Comparison of ENCODE assay signal across 1 cellular context in the genomic region with DNA sequence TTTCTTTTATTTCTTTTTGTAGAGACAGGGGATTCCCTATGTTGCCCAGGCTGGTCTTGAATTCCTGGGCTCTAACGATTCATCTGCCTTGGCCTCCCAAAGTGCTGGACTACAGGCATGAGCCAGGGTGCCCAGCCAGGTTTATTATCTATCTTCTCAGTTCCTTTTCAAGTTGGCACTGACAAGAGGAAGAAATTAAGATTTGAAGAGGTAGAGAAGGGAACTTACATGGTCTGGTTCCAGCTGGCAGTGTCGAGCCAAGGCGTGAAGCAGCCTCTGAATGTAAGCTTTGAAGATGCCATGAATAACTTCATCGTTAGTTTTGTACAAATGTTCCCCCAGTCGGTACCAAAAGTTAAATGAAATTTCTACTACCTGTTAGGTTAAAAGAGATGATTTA.
TF ChIP-seq lines count a peak whose summit lies in the region.

No MANE protein-coding gene starts in this region.

TF ChIP-seq in GM23338, 12 proteins besides CTCF, POLR2A, EP300 and RAD21 (continued from another document):
- TF ChIP-seq, protein P1, sequence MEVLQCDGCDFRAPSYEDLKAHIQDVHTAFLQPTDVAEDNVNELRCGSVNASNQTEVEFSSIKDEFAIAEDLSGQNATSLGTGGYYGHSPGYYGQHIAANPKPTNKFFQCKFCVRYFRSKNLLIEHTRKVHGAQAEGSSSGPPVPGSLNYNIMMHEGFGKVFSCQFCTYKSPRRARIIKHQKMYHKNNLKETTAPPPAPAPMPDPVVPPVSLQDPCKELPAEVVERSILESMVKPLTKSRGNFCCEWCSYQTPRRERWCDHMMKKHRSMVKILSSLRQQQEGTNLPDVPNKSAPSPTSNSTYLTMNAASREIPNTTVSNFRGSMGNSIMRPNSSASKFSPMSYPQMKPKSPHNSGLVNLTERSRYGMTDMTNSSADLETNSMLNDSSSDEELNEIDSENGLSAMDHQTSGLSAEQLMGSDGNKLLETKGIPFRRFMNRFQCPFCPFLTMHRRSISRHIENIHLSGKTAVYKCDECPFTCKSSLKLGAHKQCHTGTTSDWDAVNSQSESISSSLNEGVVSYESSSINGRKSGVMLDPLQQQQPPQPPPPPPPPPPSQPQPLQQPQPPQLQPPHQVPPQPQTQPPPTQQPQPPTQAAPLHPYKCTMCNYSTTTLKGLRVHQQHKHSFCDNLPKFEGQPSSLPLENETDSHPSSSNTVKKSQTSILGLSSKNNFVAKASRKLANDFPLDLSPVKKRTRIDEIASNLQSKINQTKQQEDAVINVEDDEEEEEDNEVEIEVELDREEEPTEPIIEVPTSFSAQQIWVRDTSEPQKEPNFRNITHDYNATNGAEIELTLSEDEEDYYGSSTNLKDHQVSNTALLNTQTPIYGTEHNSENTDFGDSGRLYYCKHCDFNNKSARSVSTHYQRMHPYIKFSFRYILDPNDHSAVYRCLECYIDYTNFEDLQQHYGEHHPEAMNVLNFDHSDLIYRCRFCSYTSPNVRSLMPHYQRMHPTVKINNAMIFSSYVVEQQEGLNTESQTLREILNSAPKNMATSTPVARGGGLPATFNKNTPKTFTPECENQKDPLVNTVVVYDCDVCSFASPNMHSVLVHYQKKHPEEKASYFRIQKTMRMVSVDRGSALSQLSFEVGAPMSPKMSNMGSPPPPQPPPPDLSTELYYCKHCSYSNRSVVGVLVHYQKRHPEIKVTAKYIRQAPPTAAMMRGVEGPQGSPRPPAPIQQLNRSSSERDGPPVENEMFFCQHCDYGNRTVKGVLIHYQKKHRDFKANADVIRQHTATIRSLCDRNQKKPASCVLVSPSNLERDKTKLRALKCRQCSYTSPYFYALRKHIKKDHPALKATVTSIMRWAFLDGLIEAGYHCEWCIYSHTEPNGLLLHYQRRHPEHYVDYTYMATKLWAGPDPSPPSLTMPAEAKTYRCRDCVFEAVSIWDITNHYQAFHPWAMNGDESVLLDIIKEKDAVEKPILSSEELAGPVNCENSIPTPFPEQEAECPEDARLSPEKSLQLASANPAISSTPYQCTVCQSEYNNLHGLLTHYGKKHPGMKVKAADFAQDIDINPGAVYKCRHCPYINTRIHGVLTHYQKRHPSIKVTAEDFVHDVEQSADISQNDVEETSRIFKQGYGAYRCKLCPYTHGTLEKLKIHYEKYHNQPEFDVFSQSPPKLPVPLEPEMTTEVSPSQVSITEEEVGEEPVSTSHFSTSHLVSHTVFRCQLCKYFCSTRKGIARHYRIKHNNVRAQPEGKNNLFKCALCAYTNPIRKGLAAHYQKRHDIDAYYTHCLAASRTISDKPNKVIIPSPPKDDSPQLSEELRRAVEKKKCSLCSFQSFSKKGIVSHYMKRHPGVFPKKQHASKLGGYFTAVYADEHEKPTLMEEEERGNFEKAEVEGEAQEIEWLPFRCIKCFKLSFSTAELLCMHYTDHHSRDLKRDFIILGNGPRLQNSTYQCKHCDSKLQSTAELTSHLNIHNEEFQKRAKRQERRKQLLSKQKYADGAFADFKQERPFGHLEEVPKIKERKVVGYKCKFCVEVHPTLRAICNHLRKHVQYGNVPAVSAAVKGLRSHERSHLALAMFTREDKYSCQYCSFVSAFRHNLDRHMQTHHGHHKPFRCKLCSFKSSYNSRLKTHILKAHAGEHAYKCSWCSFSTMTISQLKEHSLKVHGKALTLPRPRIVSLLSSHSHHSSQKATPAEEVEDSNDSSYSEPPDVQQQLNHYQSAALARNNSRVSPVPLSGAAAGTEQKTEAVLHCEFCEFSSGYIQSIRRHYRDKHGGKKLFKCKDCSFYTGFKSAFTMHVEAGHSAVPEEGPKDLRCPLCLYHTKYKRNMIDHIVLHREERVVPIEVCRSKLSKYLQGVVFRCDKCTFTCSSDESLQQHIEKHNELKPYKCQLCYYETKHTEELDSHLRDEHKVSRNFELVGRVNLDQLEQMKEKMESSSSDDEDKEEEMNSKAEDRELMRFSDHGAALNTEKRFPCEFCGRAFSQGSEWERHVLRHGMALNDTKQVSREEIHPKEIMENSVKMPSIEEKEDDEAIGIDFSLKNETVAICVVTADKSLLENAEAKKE (CRISPR knock-in tag; IDR thresholded peaks at IDR 0.05), result no peak
- TF ChIP-seq JUNB (IDR thresholded peaks at IDR 0.05; ENCODE audit: unreplicated experiment) (no peak), EZH2 (IDR thresholded peaks at IDR 0.05; ENCODE audit: low read depth, unreplicated experiment) (no peak), STAT1 (IDR thresholded peaks at IDR 0.05; ENCODE audit: unreplicated experiment) (no peak), NANOG (IDR thresholded peaks at IDR 0.05; ENCODE audit: borderline replicate concordance) (no peak), EZH2phosphoT487 (IDR thresholded peaks at IDR 0.05; ENCODE audit: unreplicated experiment) (no peak)
- TF ChIP-seq, protein P2, sequence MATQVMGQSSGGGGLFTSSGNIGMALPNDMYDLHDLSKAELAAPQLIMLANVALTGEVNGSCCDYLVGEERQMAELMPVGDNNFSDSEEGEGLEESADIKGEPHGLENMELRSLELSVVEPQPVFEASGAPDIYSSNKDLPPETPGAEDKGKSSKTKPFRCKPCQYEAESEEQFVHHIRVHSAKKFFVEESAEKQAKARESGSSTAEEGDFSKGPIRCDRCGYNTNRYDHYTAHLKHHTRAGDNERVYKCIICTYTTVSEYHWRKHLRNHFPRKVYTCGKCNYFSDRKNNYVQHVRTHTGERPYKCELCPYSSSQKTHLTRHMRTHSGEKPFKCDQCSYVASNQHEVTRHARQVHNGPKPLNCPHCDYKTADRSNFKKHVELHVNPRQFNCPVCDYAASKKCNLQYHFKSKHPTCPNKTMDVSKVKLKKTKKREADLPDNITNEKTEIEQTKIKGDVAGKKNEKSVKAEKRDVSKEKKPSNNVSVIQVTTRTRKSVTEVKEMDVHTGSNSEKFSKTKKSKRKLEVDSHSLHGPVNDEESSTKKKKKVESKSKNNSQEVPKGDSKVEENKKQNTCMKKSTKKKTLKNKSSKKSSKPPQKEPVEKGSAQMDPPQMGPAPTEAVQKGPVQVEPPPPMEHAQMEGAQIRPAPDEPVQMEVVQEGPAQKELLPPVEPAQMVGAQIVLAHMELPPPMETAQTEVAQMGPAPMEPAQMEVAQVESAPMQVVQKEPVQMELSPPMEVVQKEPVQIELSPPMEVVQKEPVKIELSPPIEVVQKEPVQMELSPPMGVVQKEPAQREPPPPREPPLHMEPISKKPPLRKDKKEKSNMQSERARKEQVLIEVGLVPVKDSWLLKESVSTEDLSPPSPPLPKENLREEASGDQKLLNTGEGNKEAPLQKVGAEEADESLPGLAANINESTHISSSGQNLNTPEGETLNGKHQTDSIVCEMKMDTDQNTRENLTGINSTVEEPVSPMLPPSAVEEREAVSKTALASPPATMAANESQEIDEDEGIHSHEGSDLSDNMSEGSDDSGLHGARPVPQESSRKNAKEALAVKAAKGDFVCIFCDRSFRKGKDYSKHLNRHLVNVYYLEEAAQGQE (IDR thresholded peaks at IDR 0.05; ENCODE audit: unreplicated experiment), result no peak
- TF ChIP-seq, protein P3, sequence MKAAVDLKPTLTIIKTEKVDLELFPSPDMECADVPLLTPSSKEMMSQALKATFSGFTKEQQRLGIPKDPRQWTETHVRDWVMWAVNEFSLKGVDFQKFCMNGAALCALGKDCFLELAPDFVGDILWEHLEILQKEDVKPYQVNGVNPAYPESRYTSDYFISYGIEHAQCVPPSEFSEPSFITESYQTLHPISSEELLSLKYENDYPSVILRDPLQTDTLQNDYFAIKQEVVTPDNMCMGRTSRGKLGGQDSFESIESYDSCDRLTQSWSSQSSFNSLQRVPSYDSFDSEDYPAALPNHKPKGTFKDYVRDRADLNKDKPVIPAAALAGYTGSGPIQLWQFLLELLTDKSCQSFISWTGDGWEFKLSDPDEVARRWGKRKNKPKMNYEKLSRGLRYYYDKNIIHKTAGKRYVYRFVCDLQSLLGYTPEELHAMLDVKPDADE (IDR thresholded peaks at IDR 0.05), result no peak
